1 cellular context compared by ENCODE assay signal in the genomic region with DNA sequence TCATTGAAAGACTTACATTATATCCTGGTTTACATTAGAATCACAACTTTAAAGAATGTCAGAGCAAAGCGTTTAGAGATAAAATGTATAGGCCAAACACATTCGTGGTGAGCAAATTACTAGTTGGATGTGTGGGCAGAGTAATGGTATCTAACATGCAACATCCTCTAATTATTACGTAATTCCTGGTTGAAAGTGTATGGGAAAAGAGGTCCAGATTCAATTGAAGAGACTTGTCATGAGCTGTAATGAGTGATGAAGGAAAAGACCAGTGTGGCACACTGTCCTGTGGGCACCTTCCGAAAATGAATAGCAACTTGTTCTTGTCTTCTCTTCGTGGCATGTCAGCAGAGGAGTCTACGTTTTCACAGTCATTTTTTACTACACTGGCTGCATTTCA.
TF ChIP-seq lines count a peak whose summit lies in the region.

No MANE protein-coding gene starts in this region.

TF ChIP-seq in HepG2, 621 proteins besides CTCF, POLR2A, EP300 and RAD21 (continued from another document):
- TF ChIP-seq, protein P1, sequence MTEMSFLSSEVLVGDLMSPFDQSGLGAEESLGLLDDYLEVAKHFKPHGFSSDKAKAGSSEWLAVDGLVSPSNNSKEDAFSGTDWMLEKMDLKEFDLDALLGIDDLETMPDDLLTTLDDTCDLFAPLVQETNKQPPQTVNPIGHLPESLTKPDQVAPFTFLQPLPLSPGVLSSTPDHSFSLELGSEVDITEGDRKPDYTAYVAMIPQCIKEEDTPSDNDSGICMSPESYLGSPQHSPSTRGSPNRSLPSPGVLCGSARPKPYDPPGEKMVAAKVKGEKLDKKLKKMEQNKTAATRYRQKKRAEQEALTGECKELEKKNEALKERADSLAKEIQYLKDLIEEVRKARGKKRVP (CRISPR knock-in tag; IDR thresholded peaks at IDR 0.05) = peak in 1 of 2 experiments; percentile 85; a peak in 2 of 4 replicates
- TF ChIP-seq CEBPG (CRISPR knock-in tag; IDR thresholded peaks at IDR 0.05) = peak; percentile 49; the same call in 1 of the 2 replicates
